In genomic region chr1:149917590-149918144, GRCh38 we compare ENCODE assay signal across 1 cellular context.
TF ChIP-seq lines count a peak whose summit lies in the region.

Gene SV2A (minus strand): TSS chr1:149917844. CDS start chr1:149913840, 4,004 bp downstream.

TF ChIP-seq in HEK293, 187 proteins besides CTCF, POLR2A, EP300 and RAD21 (continued from another document and continues in another):
- TF ChIP-seq, protein P1, sequence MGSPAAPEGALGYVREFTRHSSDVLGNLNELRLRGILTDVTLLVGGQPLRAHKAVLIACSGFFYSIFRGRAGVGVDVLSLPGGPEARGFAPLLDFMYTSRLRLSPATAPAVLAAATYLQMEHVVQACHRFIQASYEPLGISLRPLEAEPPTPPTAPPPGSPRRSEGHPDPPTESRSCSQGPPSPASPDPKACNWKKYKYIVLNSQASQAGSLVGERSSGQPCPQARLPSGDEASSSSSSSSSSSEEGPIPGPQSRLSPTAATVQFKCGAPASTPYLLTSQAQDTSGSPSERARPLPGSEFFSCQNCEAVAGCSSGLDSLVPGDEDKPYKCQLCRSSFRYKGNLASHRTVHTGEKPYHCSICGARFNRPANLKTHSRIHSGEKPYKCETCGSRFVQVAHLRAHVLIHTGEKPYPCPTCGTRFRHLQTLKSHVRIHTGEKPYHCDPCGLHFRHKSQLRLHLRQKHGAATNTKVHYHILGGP (tag by site-specific recombination; IDR thresholded peaks at IDR 0.05): no peak
- no peak for TF ChIP-seq ZNF404 (tag by site-specific recombination; IDR thresholded peaks at IDR 0.05)
- TF ChIP-seq ZNF449 (tag by site-specific recombination; IDR thresholded peaks at IDR 0.05): no peak
- TF ChIP-seq ZNF792 (tag by site-specific recombination; IDR thresholded peaks at IDR 0.05): no peak
- TF ChIP-seq ZNF292 (tag by site-specific recombination; IDR thresholded peaks at IDR 0.05; ENCODE audit: borderline replicate concordance, low read depth): no peak
- no peak for TF ChIP-seq MZF1 (tag by site-specific recombination; IDR thresholded peaks at IDR 0.05; ENCODE audit: borderline replicate concordance)
- no peak for TF ChIP-seq ZBTB49 (tag by site-specific recombination; IDR thresholded peaks at IDR 0.05; ENCODE audit: low read depth)
- no peak for TF ChIP-seq ZNF785 (tag by site-specific recombination; IDR thresholded peaks at IDR 0.05)
- no peak for TF ChIP-seq ZNF221 (tag by site-specific recombination; IDR thresholded peaks at IDR 0.05; ENCODE audit: borderline replicate concordance)
- TF ChIP-seq OSR2 (tag by site-specific recombination; IDR thresholded peaks at IDR 0.05): no peak
- TF ChIP-seq, protein P2, sequence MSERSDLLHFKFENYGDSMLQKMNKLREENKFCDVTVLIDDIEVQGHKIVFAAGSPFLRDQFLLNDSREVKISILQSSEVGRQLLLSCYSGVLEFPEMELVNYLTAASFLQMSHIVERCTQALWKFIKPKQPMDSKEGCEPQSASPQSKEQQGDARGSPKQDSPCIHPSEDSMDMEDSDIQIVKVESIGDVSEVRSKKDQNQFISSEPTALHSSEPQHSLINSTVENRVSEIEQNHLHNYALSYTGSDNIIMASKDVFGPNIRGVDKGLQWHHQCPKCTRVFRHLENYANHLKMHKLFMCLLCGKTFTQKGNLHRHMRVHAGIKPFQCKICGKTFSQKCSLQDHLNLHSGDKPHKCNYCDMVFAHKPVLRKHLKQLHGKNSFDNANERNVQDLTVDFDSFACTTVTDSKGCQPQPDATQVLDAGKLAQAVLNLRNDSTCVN (tag by site-specific recombination; optimal IDR thresholded peaks at IDR 0.05): peak; percentile 21
- no peak for TF ChIP-seq SETDB1 (IDR thresholded peaks at IDR 0.05; ENCODE audit: insufficient read length, low read length)
- peak; percentile 77 for TF ChIP-seq ZNF335 (tag by site-specific recombination; conservative IDR thresholded peaks at IDR 0.05)
- no peak for TF ChIP-seq ZNF76 (tag by site-specific recombination; IDR thresholded peaks at IDR 0.05; ENCODE audit: borderline replicate concordance, low read depth)
- TF ChIP-seq TCF7L2 (IDR thresholded peaks at IDR 0.05; ENCODE audit: borderline replicate concordance, low read depth, low read length): no peak
- no peak for TF ChIP-seq ZNF169 (tag by site-specific recombination; IDR thresholded peaks at IDR 0.05)
- TF ChIP-seq ZFP41 (tag by site-specific recombination; IDR thresholded peaks at IDR 0.05; ENCODE audit: borderline replicate concordance): no peak
- no peak for TF ChIP-seq MEIS1 (CRISPR knock-in tag; IDR thresholded peaks at IDR 0.05; ENCODE audit: borderline replicate concordance)
- no peak for TF ChIP-seq KLF10 (tag by site-specific recombination; IDR thresholded peaks at IDR 0.05)
- TF ChIP-seq PRDM2 (tag by site-specific recombination; IDR thresholded peaks at IDR 0.05; ENCODE audit: borderline replicate concordance): no peak
- no peak for TF ChIP-seq HOXA7 (CRISPR knock-in tag; IDR thresholded peaks at IDR 0.05; ENCODE audit: borderline replicate concordance)
- no peak for TF ChIP-seq ZNF521 (tag by site-specific recombination; IDR thresholded peaks at IDR 0.05)
- TF ChIP-seq ZNF2 (tag by site-specific recombination; IDR thresholded peaks at IDR 0.05): 0 out of 2 replicates have a peak, but pooled peaks have one; percentile 36
- no peak for TF ChIP-seq ZNF561 (tag by site-specific recombination; IDR thresholded peaks at IDR 0.05; ENCODE audit: borderline replicate concordance)
- no peak for TF ChIP-seq SCRT2 (tag by site-specific recombination; IDR thresholded peaks at IDR 0.05)
- no peak for TF ChIP-seq ZNF354C (tag by site-specific recombination; IDR thresholded peaks at IDR 0.05; ENCODE audit: borderline replicate concordance, low read depth)
- TF ChIP-seq, protein P3, sequence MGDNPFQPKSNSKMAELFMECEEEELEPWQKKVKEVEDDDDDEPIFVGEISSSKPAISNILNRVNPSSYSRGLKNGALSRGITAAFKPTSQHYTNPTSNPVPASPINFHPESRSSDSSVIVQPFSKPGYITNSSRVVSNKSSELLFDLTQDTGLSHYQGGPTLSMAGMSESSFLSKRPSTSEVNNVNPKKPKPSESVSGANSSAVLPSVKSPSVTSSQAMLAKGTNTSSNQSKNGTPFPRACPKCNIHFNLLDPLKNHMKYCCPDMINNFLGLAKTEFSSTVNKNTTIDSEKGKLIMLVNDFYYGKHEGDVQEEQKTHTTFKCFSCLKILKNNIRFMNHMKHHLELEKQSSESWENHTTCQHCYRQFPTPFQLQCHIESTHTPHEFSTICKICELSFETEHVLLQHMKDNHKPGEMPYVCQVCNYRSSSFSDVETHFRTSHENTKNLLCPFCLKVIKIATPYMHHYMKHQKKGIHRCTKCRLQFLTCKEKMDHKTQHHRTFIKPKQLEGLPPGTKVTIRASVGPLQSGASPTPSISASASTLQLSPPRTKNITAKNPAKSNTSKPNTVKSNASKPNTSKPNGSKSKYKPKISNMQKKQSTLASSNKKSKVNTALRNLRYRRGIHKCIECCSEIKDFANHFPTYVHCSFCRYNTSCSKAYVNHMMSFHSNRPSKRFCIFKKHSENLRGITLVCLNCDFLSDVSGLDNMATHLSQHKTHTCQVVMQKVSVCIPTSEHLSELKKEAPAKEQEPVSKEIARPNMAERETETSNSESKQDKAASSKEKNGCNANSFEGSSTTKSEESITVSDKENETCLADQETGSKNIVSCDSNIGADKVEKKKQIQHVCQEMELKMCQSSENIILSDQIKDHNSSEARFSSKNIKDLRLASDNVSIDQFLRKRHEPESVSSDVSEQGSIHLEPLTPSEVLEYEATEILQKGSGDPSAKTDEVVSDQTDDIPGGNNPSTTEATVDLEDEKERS (tag by site-specific recombination; IDR thresholded peaks at IDR 0.05): no peak
- no peak for TF ChIP-seq ZNF624 (tag by site-specific recombination; IDR thresholded peaks at IDR 0.05)
- TF ChIP-seq ZNF555 (tag by site-specific recombination; conservative IDR thresholded peaks at IDR 0.05): no peak
- no peak for TF ChIP-seq ZBTB10 (tag by site-specific recombination; IDR thresholded peaks at IDR 0.05)
- no peak for TF ChIP-seq ZFP69B (tag by site-specific recombination; IDR thresholded peaks at IDR 0.05)
- TF ChIP-seq ZXDB (tag by site-specific recombination; IDR thresholded peaks at IDR 0.05): no peak
- TF ChIP-seq ZNF701 (tag by site-specific recombination; IDR thresholded peaks at IDR 0.05): no peak
- no peak for TF ChIP-seq ZNF16 (tag by site-specific recombination; IDR thresholded peaks at IDR 0.05; ENCODE audit: low read depth)
- peak; percentile 59 for TF ChIP-seq ZBTB20 (tag by site-specific recombination; IDR thresholded peaks at IDR 0.05)
- TF ChIP-seq ZIC2 (tag by site-specific recombination; IDR thresholded peaks at IDR 0.05): no peak
- TF ChIP-seq, protein P4, sequence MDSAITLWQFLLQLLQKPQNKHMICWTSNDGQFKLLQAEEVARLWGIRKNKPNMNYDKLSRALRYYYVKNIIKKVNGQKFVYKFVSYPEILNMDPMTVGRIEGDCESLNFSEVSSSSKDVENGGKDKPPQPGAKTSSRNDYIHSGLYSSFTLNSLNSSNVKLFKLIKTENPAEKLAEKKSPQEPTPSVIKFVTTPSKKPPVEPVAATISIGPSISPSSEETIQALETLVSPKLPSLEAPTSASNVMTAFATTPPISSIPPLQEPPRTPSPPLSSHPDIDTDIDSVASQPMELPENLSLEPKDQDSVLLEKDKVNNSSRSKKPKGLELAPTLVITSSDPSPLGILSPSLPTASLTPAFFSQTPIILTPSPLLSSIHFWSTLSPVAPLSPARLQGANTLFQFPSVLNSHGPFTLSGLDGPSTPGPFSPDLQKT (IDR thresholded peaks at IDR 0.05; ENCODE audit: borderline replicate concordance, low read depth, low read length): no peak
- no peak for TF ChIP-seq ZNF843 (tag by site-specific recombination; IDR thresholded peaks at IDR 0.05)
- no peak for TF ChIP-seq ZNF600 (tag by site-specific recombination; IDR thresholded peaks at IDR 0.05)
- no peak for TF ChIP-seq ZNF670 (tag by site-specific recombination; IDR thresholded peaks at IDR 0.05; ENCODE audit: low read depth)
- TF ChIP-seq GLI2 (tag by site-specific recombination; IDR thresholded peaks at IDR 0.05; ENCODE audit: borderline replicate concordance, low read depth): no peak
- TF ChIP-seq ZNF214 (tag by site-specific recombination; IDR thresholded peaks at IDR 0.05; ENCODE audit: borderline replicate concordance): no peak
- peak; percentile 61; the same call in 1 of the 2 replicates for TF ChIP-seq IKZF3 (tag by site-specific recombination; IDR thresholded peaks at IDR 0.05)
- TF ChIP-seq ZNF558 (tag by site-specific recombination; IDR thresholded peaks at IDR 0.05): no peak
